In genomic region chr1:119448112-119448511, GRCh38 we compare ENCODE assay signal across 15 cellular contexts. TPM values are rescaled to one million over a fixed set of nuclear protein-coding genes. Genes with fewer than 3 reads are reported as not detected.
DNase-seq lines count a peak whose midpoint lies in the region; ATAC-seq and TF ChIP-seq lines count a peak whose summit lies in the region.
"Had no signal": no experiment of that assay in that cellular context is flagged by ENCODE, and none has a peak within 500 bp of the region (broad histone marks: within the 10 kb centered on the region; RNA-seq: fewer than 3 reads in every experiment).

No MANE protein-coding gene starts in this region.

- 72 to 73% methylated on average over 2 of the region's 2 CpGs for WGBS in tibial nerve, 2 donors

- H3K9me3 ChIP-seq in RWPE2 (ENCODE audit: severe bottlenecking): no peaks in the 10 kb centered on the region
- no peaks in the 10 kb centered on the region for H3K9me3 ChIP-seq in tibial nerve

- DNase-seq in COR-L47 (lab: John Stamatoyannopoulos, UW) (peak; percentile 21), H7 (peak; percentile 10), RWPE2 (ENCODE audit: low spot score) (no peak), iPS-NIHi7 (ENCODE audit: extremely low spot score) (peak; percentile 49), tibial nerve (ENCODE audit: low spot score in 2 of 2) (no peak)
- no peak for DNase-seq in activated naive CD4-positive, alpha-beta T cell treated with Interleukin-2 at 50 U/mL for 16 hours
- DNase-seq: brain microvascular endothelial cell; stimulated activated CD4-positive, alpha-beta T cell treated with anti-CD3 and anti-CD28 coated beads, Interleukin-4, amount 100 ng/mL, for 1 hour; stimulated activated naive CD4-positive, alpha-beta T cell had no signal

- H3K4me1 ChIP-seq in RWPE2 (ENCODE audit: insufficient read depth, poor library complexity, severe bottlenecking): peaks cover 3% of the 10 kb centered on the region
- peaks cover 0 to 9% (median 0%) of the 10 kb centered on the region in 4 donors for H3K4me1 ChIP-seq in tibial nerve

- no peak for TF ChIP-seq EP300 in tibial nerve (IDR thresholded peaks at IDR 0.05)

- H3K27ac ChIP-seq in RWPE2 (ENCODE audit: poor library complexity, severe bottlenecking) (no peak overlapping the region), tibial nerve (no peak overlapping the region)
- H3K27ac ChIP-seq: brain microvascular endothelial cell had no signal

- no peak for TF ChIP-seq POLR2A in tibial nerve (IDR thresholded peaks at IDR 0.05)

- H3K36me3 ChIP-seq in H7 (replicated peaks; ENCODE audit: control insufficient read depth, insufficient read depth, low read length) (no peaks in the 10 kb centered on the region), RWPE2 (ENCODE audit: low read depth) (no peaks in the 10 kb centered on the region), tibial nerve (no peaks in the 10 kb centered on the region)
- H3K36me3 ChIP-seq: brain microvascular endothelial cell had no signal

- peak; percentile 30 for TF ChIP-seq CTCF in RWPE2 (IDR thresholded peaks at IDR 0.05; ENCODE audit: poor library complexity, severe bottlenecking)
- no peak for TF ChIP-seq CTCF in tibial nerve (IDR thresholded peaks at IDR 0.05)

- H3K4me3 ChIP-seq in H7 (ENCODE audit: insufficient read depth, low read depth, low read length) (no peak overlapping the region), RWPE2 (ENCODE audit: severe bottlenecking) (no peak overlapping the region), tibial nerve (no peak overlapping the region)

- ATAC-seq in RWPE2 (ENCODE audit: low read depth): no peak
- no peak for ATAC-seq in HG03159 (IDR thresholded peaks at IDR 0.05; ENCODE audit: unreplicated experiment)
- ATAC-seq in HG02938 (IDR thresholded peaks at IDR 0.05; ENCODE audit: unreplicated experiment): no peak

- H3K27me3 ChIP-seq in H7 (ENCODE audit: control insufficient read depth, insufficient read depth, low read length): no peaks in the 10 kb centered on the region; the same call in 1 of the 2 replicates
- no peaks in the 10 kb centered on the region for H3K27me3 ChIP-seq in RWPE2 (ENCODE audit: insufficient read depth, poor library complexity, severe bottlenecking)
- H3K27me3 ChIP-seq in tibial nerve: no peaks in the 10 kb centered on the region
- H3K27me3 ChIP-seq: brain microvascular endothelial cell had no signal

RNA-seq across cellular contexts. Expression of gene HSD3B2, which starts 33.2 kb away (rescaled TPM):
- total RNA-seq in H7 (2014; rRNA removed; shearing (Covaris generic)): 0.07 TPM in 2 replicates
- 1 to 10 TPM in 1 of 4 donors, not detected in 3; 3.9 TPM for total RNA-seq in tibial nerve
- total RNA-seq: endothelial cell of umbilical vein; mononuclear cell; pulmonary artery endothelial cell; T-helper 1 cell treated with Interleukin-12 subunit alpha and Interleukin-12 subunit beta and Interleukin-4 antibody, amounts not matched to agents 30 ng/mL and 1 ng/mL, for 36 hours had no signal

RNA-seq across cellular contexts. Expression of gene HSD3B1, which starts 58.9 kb away (rescaled TPM):
- not detected in 2 replicates for total RNA-seq in H7 (2014; rRNA removed; shearing (Covaris generic))
- not detected for total RNA-seq in tibial nerve
- total RNA-seq: endothelial cell of umbilical vein; mononuclear cell; pulmonary artery endothelial cell; T-helper 1 cell treated with Interleukin-12 subunit alpha and Interleukin-12 subunit beta and Interleukin-4 antibody, amounts not matched to agents 30 ng/mL and 1 ng/mL, for 36 hours had no signal

Comparison
In these comparisons a context has a peak if more than half of its experiments do, and no peak if none do; other contexts are left out.
1. DNase-seq: peak in COR-L47 (single experiment), H7 (single experiment) and iPS-NIHi7 (single experiment); none in RWPE2 (single experiment), tibial nerve (0 of 2) and activated naive CD4-positive, alpha-beta T cell treated with Interleukin-2 at 50 U/mL for 16 hours (single experiment).